8 cellular contexts compared by ENCODE assay signal in genomic region chr12:48789858-48790326, GRCh38. TPM values are rescaled to one million over a fixed set of nuclear protein-coding genes. Genes with fewer than 3 reads are reported as not detected.
DNase-seq lines count a peak whose midpoint lies in the region; ATAC-seq, FAIRE-seq and TF ChIP-seq lines count a peak whose summit lies in the region.
"Had no signal": no experiment of that assay in that cellular context is flagged by ENCODE, and none has a peak within 500 bp of the region (broad histone marks: within the 10 kb centered on the region; RNA-seq: fewer than 3 reads in every experiment).

No MANE protein-coding gene starts in this region.

- H3K27ac Mint-ChIP-seq in astrocyte (ENCODE audit: unreplicated experiment) = no peak overlapping the region

- TF ChIP-seq CTCF in HFF-Myc (IDR thresholded peaks at IDR 0.05; ENCODE audit: low read depth, low read length, missing control alignments) = no peak
- TF ChIP-seq CTCF in astrocyte (IDR thresholded peaks at IDR 0.05; ENCODE audit: insufficient read depth, low read depth, low read length) = no peak
- TF ChIP-seq CTCF in HepG2 (CRISPR knock-in tag; IDR thresholded peaks at IDR 0.05) = no peak

- H3K4me3 Mint-ChIP-seq in astrocyte (ENCODE audit: unreplicated experiment) = peak overlapping the region; percentile 77

- H3K4me2 ChIP-seq in astrocyte (ENCODE audit: low read length) (peak overlapping the region; percentile 91), HepG2 (ENCODE audit: low read depth, low read length) (peak overlapping the region; percentile 92)

- 4% methylated on average over 4 of the region's 4 CpGs for WGBS in HepG2 (ENCODE audit: low lambda C conversion rate)

- TF ChIP-seq EP300 in HepG2 (IDR thresholded peaks at IDR 0.05; ENCODE audit: low read depth in 2 of 2, low read length in 2 of 2) (no peak), HepG2 (CRISPR knock-in tag; IDR thresholded peaks at IDR 0.05; ENCODE audit: borderline replicate concordance) (no peak)

- DNase-seq in HFF-Myc (ENCODE audit: extremely low read depth, low read depth) (no peak), astrocyte (ENCODE audit: low read depth) (no peak), HepG2 (ENCODE audit: low spot score) (no peak), NCI-H146 treated with DMSO at 0.1 percent for 48 hours (lab: John Stamatoyannopoulos, UW; ENCODE audit: unreplicated experiment) (no peak), NCI-H1694 treated with DMSO at 0.1 percent for 48 hours (lab: John Stamatoyannopoulos, UW) (no peak)
- DNase-seq in NK-92 treated with Interleukin-12 subunit alpha and Interleukin-12 subunit beta, amount 100 ng/mL, for 24 hours (lab: John Stamatoyannopoulos, UW) = no peak
- DNase-seq: SW 1271 had no signal

- CTCF ChIA-PET in HepG2 (lab: Yijun Ruan, JAX; ENCODE audit: low intra/inter-chr PET ratio, low total read pairs) = no interaction called here

- H3K27me3 Mint-ChIP-seq in astrocyte (ENCODE audit: low read depth, unreplicated experiment) = peaks cover 5% of the 10 kb centered on the region

- in situ Hi-C loops in HepG2 (cut with HindIII; ENCODE audit: extremely low pct_ligation_motif_present, low pct_unique_long_range_greater_than_20kb) = no loop called here

- H3K9ac ChIP-seq in astrocyte (ENCODE audit: low read length) (no peak overlapping the region), HepG2 (ENCODE audit: insufficient read depth, low read depth, low read length) (peak overlapping the region; percentile 60), subcutaneous abdominal adipose tissue (ENCODE audit: low read length in 5 of 5) (no peak overlapping the region)

- no peaks in the 10 kb centered on the region for H3K9me3 Mint-ChIP-seq in astrocyte (ENCODE audit: unreplicated experiment)

- no peaks in the 10 kb centered on the region for H3K36me3 ChIP-seq in astrocyte (ENCODE audit: insufficient read depth, low read length)
- H3K36me3 ChIP-seq in HepG2 (replicated peaks in 1 of 2; ENCODE audit: control insufficient read depth in 1 of 2, insufficient read depth in 2 of 2, low read length in 2 of 2) = no peaks in the 10 kb centered on the region
- no peaks in the 10 kb centered on the region for H3K36me3 ChIP-seq in subcutaneous abdominal adipose tissue (ENCODE audit: control insufficient read depth in 5 of 5, insufficient read depth in 5 of 5, low read length in 5 of 5)

- no peak for TF ChIP-seq POLR2A in HepG2 (IDR thresholded peaks at IDR 0.05; ENCODE audit: insufficient read depth in 1 of 2, low read depth in 2 of 2, low read length in 2 of 2)

- H3K79me2 ChIP-seq in astrocyte (ENCODE audit: insufficient read depth, low read length) (peaks cover 39% of the 10 kb centered on the region), HepG2 (ENCODE audit: insufficient read depth, low read length) (peaks cover 3% of the 10 kb centered on the region)

- H3K9me3 ChIP-seq in astrocyte (ENCODE audit: insufficient read depth, low read depth, low read length) (no peaks in the 10 kb centered on the region), HepG2 (ENCODE audit: low read length) (no peaks in the 10 kb centered on the region), subcutaneous abdominal adipose tissue (ENCODE audit: control insufficient read depth in 5 of 5, low read length in 5 of 5) (no peaks in the 10 kb centered on the region)

- H3K27ac ChIP-seq in astrocyte (ENCODE audit: low read depth, low read length) = no peak overlapping the region
- H3K27ac ChIP-seq in HepG2 (ENCODE audit: extremely low read length, insufficient read depth, low read length) = no peak overlapping the region
- H3K27ac ChIP-seq in subcutaneous abdominal adipose tissue (ENCODE audit: low read depth, low read length) = no peak overlapping the region

- peak overlapping the region; percentile 13 for H2AFZ ChIP-seq in astrocyte (ENCODE audit: low read depth, low read length)
- H2AFZ ChIP-seq in HepG2 (ENCODE audit: low read length) = peak overlapping the region; percentile 69

- H3K27me3 ChIP-seq in astrocyte (ENCODE audit: insufficient read depth, low read length) (no peaks in the 10 kb centered on the region), HepG2 (ENCODE audit: control insufficient read depth in 1 of 2, insufficient read depth in 2 of 2, low read length in 2 of 2) (no peaks in the 10 kb centered on the region), subcutaneous abdominal adipose tissue (ENCODE audit: control insufficient read depth in 5 of 5, insufficient read depth in 4 of 5, low read length in 5 of 5) (no peaks in the 10 kb centered on the region)

- H3K4me3 ChIP-seq in HFF-Myc (replicated peaks; ENCODE audit: low read depth, low read length) (peak overlapping the region; percentile 70; the same call in 1 of the 2 replicates), astrocyte (ENCODE audit: insufficient read depth, low read depth, low read length) (peak overlapping the region; percentile 10), HepG2 (replicated peaks in 1 of 3; ENCODE audit: insufficient read depth in 1 of 3, low read depth in 2 of 3, low read length in 3 of 3) (peak overlapping the region; percentile 81 to 90 (median 86)), subcutaneous abdominal adipose tissue (ENCODE audit: low read depth in 1 of 5, low read length in 5 of 5) (peak overlapping the region in 3 of 5 donors; percentile 76 to 93 (median 85))

- TSS peak; percentile 90 for BruUV-seq in HepG2 (replicated peaks; lab: Mats Ljungman, UMichigan)

- intact Hi-C loops in HepG2 (cut with micrococcal nuclease; ENCODE audit: unreplicated experiment) = no loop called here

- POLR2A ChIA-PET in HepG2 (lab: Yijun Ruan, JAX) = interaction anchor here (0.6 to 2.2 kb wide), 8 partner anchors 21 to 126 kb away, joined by 3 to 14 read pairs (median 6); partner anchors contain the start of genes KANSL2 and RND1

- H3K4me1 ChIP-seq in astrocyte (ENCODE audit: insufficient read depth, low read length) (peaks cover 13% of the 10 kb centered on the region), HepG2 (ENCODE audit: insufficient read depth, low read length) (peaks cover 35% of the 10 kb centered on the region), subcutaneous abdominal adipose tissue (ENCODE audit: control insufficient read depth in 5 of 5, insufficient read depth in 5 of 5, low read length in 5 of 5) (peaks cover 5 to 37% (median 34%) of the 10 kb centered on the region in 5 donors)

- no peak for TF ChIP-seq RAD21 in HepG2 (CRISPR knock-in tag; IDR thresholded peaks at IDR 0.05)

- no peak for ATAC-seq in HepG2

- FAIRE-seq in astrocyte (lab: Jason Lieb, UNC) = no peak
- no peak for FAIRE-seq in HepG2 (lab: Jason Lieb, UNC)

- H3K36me3 Mint-ChIP-seq in astrocyte (ENCODE audit: low read depth, unreplicated experiment) = no peaks in the 10 kb centered on the region

- H3K4me1 Mint-ChIP-seq in astrocyte (ENCODE audit: low read depth, unreplicated experiment) = peaks cover 10% of the 10 kb centered on the region

- H4K20me1 ChIP-seq in astrocyte (ENCODE audit: insufficient read depth, low read length) = peaks cover 28% of the 10 kb centered on the region
- H4K20me1 ChIP-seq in HepG2 (ENCODE audit: insufficient read depth, low read length) = no peaks in the 10 kb centered on the region

RNA-seq across cellular contexts. Expression of gene ADCY6, which starts 1.0 kb away (rescaled TPM):
- total RNA-seq in astrocyte (28.9 and 33.5 TPM in 2 replicates), HepG2 (2016; rRNA removed; fragmentation: Illumina TruSeq; extraction: Trizol) (6.8 and 10.6 TPM in 2 replicates)
- total RNA-seq in HepG2 (2016; cell fraction: cytosol; rRNA removed; fragmentation: Illumina TruSeq; extraction: Trizol; ENCODE audit: low read depth) = 1.0 and 1.9 TPM in 2 replicates
- total RNA-seq in HepG2 (2016; cell fraction: insoluble cytoplasmic fraction; rRNA removed; fragmentation: Illumina TruSeq; extraction: Trizol) = 6.2 and 13.4 TPM in 2 replicates
- 4.6 and 4.7 TPM in 2 replicates for total RNA-seq in HepG2 (2016; cell fraction: membrane; rRNA removed; fragmentation: Illumina TruSeq; extraction: Trizol)
- total RNA-seq in HepG2 (2016; cell fraction: nucleus; rRNA removed; fragmentation: Illumina TruSeq; extraction: Trizol) = 14.5 and 16.8 TPM in 2 replicates
- polyA plus RNA-seq in HepG2 (2011; rRNA removed) = 11.8 and 15.4 TPM in 2 replicates
- 9.2 and 11.5 TPM in 2 replicates for polyA plus RNA-seq in HepG2 (2011; cell fraction: cytosol; rRNA removed)
- polyA plus RNA-seq in HepG2 (2011; cell fraction: nucleus; rRNA removed) = 54.8 and 59.8 TPM in 2 replicates
- 9.1 and 10.5 TPM in 2 replicates for polyA plus RNA-seq in HepG2 (2012)
- 0.58 and 0.87 TPM in 2 replicates for polyA plus RNA-seq in HepG2 (2016; cell fraction: cytosol; fragmentation: Illumina TruSeq; extraction: Trizol; ENCODE audit: low read depth)
- polyA plus RNA-seq in HepG2 (2016; cell fraction: insoluble cytoplasmic fraction; fragmentation: Illumina TruSeq; extraction: Trizol; ENCODE audit: low read depth) = 4.3 and 5.7 TPM in 2 replicates
- 1.6 and 2.5 TPM in 2 replicates for polyA plus RNA-seq in HepG2 (2016; cell fraction: membrane; fragmentation: Illumina TruSeq; extraction: Trizol; ENCODE audit: low read depth)
- polyA plus RNA-seq in HepG2 (2016; cell fraction: nucleus; fragmentation: Illumina TruSeq; extraction: Trizol; ENCODE audit: insufficient read depth, low read depth) = 29.2 and 33.7 TPM in 2 replicates
- 48.0 and 70.3 TPM in 2 replicates for polyA minus RNA-seq in HepG2 (2011; rRNA and poly(A)+ RNA removed; ENCODE audit: low replicate concordance)
- polyA minus RNA-seq in HepG2 (2011; cell fraction: cytosol; rRNA and poly(A)+ RNA removed) = 17.7 and 22.5 TPM in 2 replicates
- 21.5 and 22.5 TPM in 2 replicates for polyA minus RNA-seq in HepG2 (2011; cell fraction: nucleus; rRNA and poly(A)+ RNA removed)

RNA-seq across cellular contexts. Expression of gene CACNB3, which starts 28.4 kb away (rescaled TPM):
- total RNA-seq in astrocyte = 36.2 and 40.5 TPM in 2 replicates
- total RNA-seq in HepG2 (2016; rRNA removed; fragmentation: Illumina TruSeq; extraction: Trizol) = 0.29 TPM in 1 of 2 replicates, not detected in the other
- not detected in 2 replicates for total RNA-seq in HepG2 (2016; cell fraction: cytosol; rRNA removed; fragmentation: Illumina TruSeq; extraction: Trizol; ENCODE audit: low read depth)
- total RNA-seq in HepG2 (2016; cell fraction: insoluble cytoplasmic fraction; rRNA removed; fragmentation: Illumina TruSeq; extraction: Trizol) = 0.24 and 0.25 TPM in 2 replicates
- total RNA-seq in HepG2 (2016; cell fraction: membrane; rRNA removed; fragmentation: Illumina TruSeq; extraction: Trizol) = 0.31 and 0.48 TPM in 2 replicates
- 0.16 TPM in 1 of 2 replicates, not detected in the other for total RNA-seq in HepG2 (2016; cell fraction: nucleus; rRNA removed; fragmentation: Illumina TruSeq; extraction: Trizol)
- polyA plus RNA-seq in HepG2 (2011; rRNA removed) = 0.54 and 0.88 TPM in 2 replicates
- 0.27 and 0.38 TPM in 2 replicates for polyA plus RNA-seq in HepG2 (2011; cell fraction: cytosol; rRNA removed)
- polyA plus RNA-seq in HepG2 (2011; cell fraction: nucleus; rRNA removed) = 1.9 and 2.8 TPM in 2 replicates
- 0.31 and 0.96 TPM in 2 replicates for polyA plus RNA-seq in HepG2 (2012)
- 0.18 and 0.26 TPM in 2 replicates for polyA plus RNA-seq in HepG2 (2016; cell fraction: cytosol; fragmentation: Illumina TruSeq; extraction: Trizol; ENCODE audit: low read depth)
- 0.09 and 0.19 TPM in 2 replicates for polyA plus RNA-seq in HepG2 (2016; cell fraction: insoluble cytoplasmic fraction; fragmentation: Illumina TruSeq; extraction: Trizol; ENCODE audit: low read depth)
- polyA plus RNA-seq in HepG2 (2016; cell fraction: membrane; fragmentation: Illumina TruSeq; extraction: Trizol; ENCODE audit: low read depth) = 0.48 TPM in 1 of 2 replicates, not detected in the other
- polyA plus RNA-seq in HepG2 (2016; cell fraction: nucleus; fragmentation: Illumina TruSeq; extraction: Trizol; ENCODE audit: insufficient read depth, low read depth) = 1.0 and 1.1 TPM in 2 replicates
- polyA minus RNA-seq in HepG2 (2011; rRNA and poly(A)+ RNA removed; ENCODE audit: low replicate concordance) = 0.36 and 23.6 TPM in 2 replicates
- not detected in 2 replicates for polyA minus RNA-seq in HepG2 (2011; cell fraction: cytosol; rRNA and poly(A)+ RNA removed)
- 0.87 and 1.2 TPM in 2 replicates for polyA minus RNA-seq in HepG2 (2011; cell fraction: nucleus; rRNA and poly(A)+ RNA removed)

Comparison
In these comparisons a context has a peak if more than half of its experiments do, and no peak if none do; other contexts are left out.
1. H3K4me3 ChIP-seq: peak in every context shown above with its lines; median percentile 86 in HepG2; 85 in subcutaneous abdominal adipose tissue; 70 in HFF-Myc; 10 in astrocyte.
2. RNA of gene CACNB3, which starts 28.4 kb away (total RNA-seq): 36.2 to 40.5 TPM in astrocyte; 0.16 to 0.48 TPM in HepG2; every median in the first group is over 10 times any median in the second.